39 cellular contexts compared by ENCODE assay signal in the genomic region with DNA sequence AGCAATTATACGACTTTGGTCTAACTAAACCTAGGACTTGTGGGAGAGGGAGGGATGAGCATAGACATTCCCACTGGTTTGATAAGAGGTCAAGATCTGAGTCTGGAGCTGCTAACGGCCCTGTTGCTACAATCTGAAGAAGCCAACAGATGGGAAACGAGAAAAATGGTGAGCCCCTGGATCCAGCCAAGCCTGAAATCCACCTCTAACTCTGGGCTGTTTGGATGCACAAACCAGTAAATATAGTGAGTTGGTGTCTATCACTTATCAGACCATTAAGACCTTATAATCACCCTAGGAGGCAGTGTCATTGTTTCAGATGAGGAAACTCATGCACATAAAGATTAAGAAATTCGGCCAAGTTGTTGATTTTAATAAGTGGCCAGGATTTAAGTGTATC.
"Had no signal": no experiment of that assay in that cellular context is flagged by ENCODE, and none has a peak within 500 bp of the region (broad histone marks: within the 10 kb centered on the region; RNA-seq: fewer than 3 reads in every experiment).

No MANE protein-coding gene starts in this region.

- H3K9me3 Mint-ChIP-seq: activated naive CD4-positive, alpha-beta T cell treated with anti-CD3 and anti-CD28 coated beads for 36 hours; activated naive CD4-positive, alpha-beta T cell treated with anti-CD3 and anti-CD28 coated beads, Interleukin-2, amount 10 ng/mL, durations not matched to agents 7 days and 5 days; activated naive CD4-positive, alpha-beta T cell treated with anti-CD3 and anti-CD28 coated beads, Interleukin-2, amount 50 U/mL, for 24 hours; activated naive CD8-positive, alpha-beta T cell treated with anti-CD3 and anti-CD28 coated beads for 36 hours; activated naive CD8-positive, alpha-beta T cell treated with anti-CD3 and anti-CD28 coated beads, Interleukin-2, amount 10 ng/mL, durations not matched to agents 7 days and 5 days; activated T-cell treated with anti-CD3 and anti-CD28 coated beads, Interleukin-2, amount 50 U/mL, for 4 hours; activated T-helper 1 cell treated with anti-CD3 and anti-CD28 coated beads, Interleukin-12 subunit alpha, Interleukin-12 subunit beta, Interleukin-2, Interleukin-4 antibody, amounts not matched to agents 30 ng/mL and 10 ng/mL and 1 ng/mL, durations not matched to agents 14 hours and 24 hours and 36 hours; activated T-helper 2 cell treated with anti-CD3 and anti-CD28 coated beads, Interferon-gamma antibody, Interleukin-2, Interleukin-4, amounts not matched to agents 10 μg/mL and 5 μg/mL and 100 μg/mL, durations not matched to agents 14 hours and 24 hours and 36 hours had no signal

- H3K4me3 ChIP-seq: adrenal gland, ascending aorta, body of pancreas, breast epithelium, cardiac muscle cell had no signal

- H3K4me3 Mint-ChIP-seq: activated naive CD4-positive, alpha-beta T cell treated with anti-CD3 and anti-CD28 coated beads for 36 hours; activated naive CD4-positive, alpha-beta T cell treated with anti-CD3 and anti-CD28 coated beads, Interleukin-2, amount 10 ng/mL, durations not matched to agents 7 days and 5 days; activated naive CD4-positive, alpha-beta T cell treated with anti-CD3 and anti-CD28 coated beads, Interleukin-2, amount 50 U/mL, for 24 hours; activated naive CD8-positive, alpha-beta T cell; activated naive CD8-positive, alpha-beta T cell treated with anti-CD3 and anti-CD28 coated beads for 36 hours; activated naive CD8-positive, alpha-beta T cell treated with anti-CD3 and anti-CD28 coated beads, Interleukin-2, amount 10 ng/mL, durations not matched to agents 7 days and 5 days; activated naive CD8-positive, alpha-beta T cell treated with anti-CD3 and anti-CD28 coated beads, Interleukin-2, amount 50 U/mL, for 24 hours; activated T-cell treated with anti-CD3 and anti-CD28 coated beads, Interleukin-2, amount 50 U/mL, for 24 hours; activated T-cell treated with anti-CD3 and anti-CD28 coated beads, Interleukin-2, amount 50 U/mL, for 4 hours; activated T-cell treated with anti-CD3 and anti-CD28 coated beads, Interleukin-2, amount 50 U/mL, for 72 hours; activated T-helper 1 cell treated with anti-CD3 and anti-CD28 coated beads, Interleukin-12 subunit alpha, Interleukin-12 subunit beta, Interleukin-2, Interleukin-4 antibody, amounts not matched to agents 30 ng/mL and 10 ng/mL and 1 ng/mL, durations not matched to agents 14 hours and 24 hours and 36 hours; activated T-helper 17 cell treated with anti-CD3 and anti-CD28 coated beads, Interleukin-2, amount 50 U/mL, for 72 hours; brain; central memory CD8-positive, alpha-beta T cell had no signal

- FAIRE-seq: astrocyte, bronchial epithelial cell had no signal

- H3K4me1 ChIP-seq: ascending aorta, breast epithelium had no signal

- H3K27me3 Mint-ChIP-seq: activated naive CD4-positive, alpha-beta T cell treated with anti-CD3 and anti-CD28 coated beads, Interleukin-2, amount 10 ng/mL, durations not matched to agents 7 days and 5 days; activated naive CD4-positive, alpha-beta T cell treated with anti-CD3 and anti-CD28 coated beads, Interleukin-2, amount 50 U/mL, for 24 hours; activated naive CD8-positive, alpha-beta T cell; activated naive CD8-positive, alpha-beta T cell treated with anti-CD3 and anti-CD28 coated beads for 36 hours; activated naive CD8-positive, alpha-beta T cell treated with anti-CD3 and anti-CD28 coated beads, Interleukin-2, amount 10 ng/mL, durations not matched to agents 7 days and 5 days; activated naive CD8-positive, alpha-beta T cell treated with anti-CD3 and anti-CD28 coated beads, Interleukin-2, amount 50 U/mL, for 24 hours; activated T-cell treated with anti-CD3 and anti-CD28 coated beads, Interleukin-2, amount 50 U/mL, for 24 hours; activated T-helper 17 cell treated with anti-CD3 and anti-CD28 coated beads, Interleukin-2, amount 50 U/mL, for 72 hours; brain; central memory CD8-positive, alpha-beta T cell had no signal

- H3K9me3 ChIP-seq: adrenal gland, ascending aorta, body of pancreas, breast epithelium had no signal

- H3K36me3 Mint-ChIP-seq: activated naive CD4-positive, alpha-beta T cell treated with anti-CD3 and anti-CD28 coated beads, Interleukin-2, amount 10 ng/mL, durations not matched to agents 7 days and 5 days; activated naive CD8-positive, alpha-beta T cell treated with anti-CD3 and anti-CD28 coated beads, Interleukin-2, amount 10 ng/mL, durations not matched to agents 7 days and 5 days had no signal

- ATAC-seq: activated naive CD4-positive, alpha-beta T cell treated with anti-CD3 and anti-CD28 coated beads, Interleukin-2, amount 50 U/mL, for 72 hours; activated naive CD8-positive, alpha-beta T cell treated with anti-CD3 and anti-CD28 coated beads, Interleukin-2, amount 50 U/mL, for 24 hours; activated T-cell treated with anti-CD3 and anti-CD28 coated beads, Interleukin-2, amount 50 U/mL, for 4 hours; activated T-cell treated with anti-CD3 and anti-CD28 coated beads, Interleukin-2, amount 50 U/mL, for 72 hours; activated T-helper 17 cell treated with anti-CD3 and anti-CD28 coated beads, Interleukin-2, amount 50 U/mL, for 72 hours; body of pancreas had no signal

- DNase-seq: activated effector memory CD4-positive, alpha-beta T cell treated with anti-CD3 and anti-CD28 coated beads, Interleukin-2, amount 50 U/mL, for 16 hours; activated effector memory CD4-positive, alpha-beta T cell treated with Interleukin-2 at 50 U/mL for 16 hours; activated gamma-delta T cell; activated gamma-delta T cell treated with Interleukin-2 at 50 U/mL for 16 hours; activated naive CD4-positive, alpha-beta T cell; activated naive CD4-positive, alpha-beta T cell treated with anti-CD3 and anti-CD28 coated beads for 36 hours; activated naive CD4-positive, alpha-beta T cell treated with anti-CD3 and anti-CD28 coated beads, Interleukin-2, amount 10 ng/mL, durations not matched to agents 7 days and 5 days; activated naive CD4-positive, alpha-beta T cell treated with anti-CD3 and anti-CD28 coated beads, Interleukin-2, amount 50 U/mL, for 16 hours; activated naive CD4-positive, alpha-beta T cell treated with Interleukin-2 at 50 U/mL for 16 hours; activated naive CD8-positive, alpha-beta T cell treated with anti-CD3 and anti-CD28 coated beads for 36 hours; activated naive CD8-positive, alpha-beta T cell treated with anti-CD3 and anti-CD28 coated beads, Interleukin-2, amount 10 ng/mL, durations not matched to agents 7 days and 5 days; activated naive CD8-positive, alpha-beta T cell treated with anti-CD3 and anti-CD28 coated beads, Interleukin-2, amount 50 U/mL, for 24 hours; activated T-cell treated with anti-CD3 and anti-CD28 coated beads, Interleukin-2, amount 50 U/mL, for 24 hours; activated T-cell treated with anti-CD3 and anti-CD28 coated beads, Interleukin-2, amount 50 U/mL, for 4 hours; activated T-cell treated with anti-CD3 and anti-CD28 coated beads, Interleukin-2, amount 50 U/mL, for 48 hours; activated T-cell treated with anti-CD3 and anti-CD28 coated beads, Interleukin-2, amount 50 U/mL, for 72 hours; adrenal gland; amniotic stem cell; amygdala; anterior cingulate cortex; aorta; body of pancreas; brain microvascular endothelial cell; caudate nucleus; central memory CD4-positive, alpha-beta T cell; cerebellar nuclear complex had no signal

- H3K27ac ChIP-seq: adrenal gland, ascending aorta, body of pancreas, brain microvascular endothelial cell, breast epithelium, cardiac muscle cell had no signal

- H3K27ac Mint-ChIP-seq: activated naive CD4-positive, alpha-beta T cell treated with anti-CD3 and anti-CD28 coated beads for 36 hours; activated naive CD4-positive, alpha-beta T cell treated with anti-CD3 and anti-CD28 coated beads, Interleukin-2, amount 10 ng/mL, durations not matched to agents 7 days and 5 days; activated naive CD4-positive, alpha-beta T cell treated with anti-CD3 and anti-CD28 coated beads, Interleukin-2, amount 50 U/mL, for 24 hours; activated naive CD8-positive, alpha-beta T cell; activated naive CD8-positive, alpha-beta T cell treated with anti-CD3 and anti-CD28 coated beads for 36 hours; activated naive CD8-positive, alpha-beta T cell treated with anti-CD3 and anti-CD28 coated beads, Interleukin-2, amount 10 ng/mL, durations not matched to agents 7 days and 5 days; activated naive CD8-positive, alpha-beta T cell treated with anti-CD3 and anti-CD28 coated beads, Interleukin-2, amount 50 U/mL, for 24 hours; activated T-cell treated with anti-CD3 and anti-CD28 coated beads, Interleukin-2, amount 50 U/mL, for 24 hours; activated T-cell treated with anti-CD3 and anti-CD28 coated beads, Interleukin-2, amount 50 U/mL, for 72 hours; activated T-helper 17 cell treated with anti-CD3 and anti-CD28 coated beads, Interleukin-2, amount 50 U/mL, for 72 hours; activated T-helper 2 cell treated with anti-CD3 and anti-CD28 coated beads, Interferon-gamma antibody, Interleukin-2, Interleukin-4, amounts not matched to agents 10 μg/mL and 5 μg/mL and 100 μg/mL, durations not matched to agents 14 hours and 24 hours and 36 hours; brain had no signal

- H3K4me1 Mint-ChIP-seq: activated naive CD4-positive, alpha-beta T cell treated with anti-CD3 and anti-CD28 coated beads, Interleukin-2, amount 10 ng/mL, durations not matched to agents 7 days and 5 days; activated naive CD8-positive, alpha-beta T cell treated with anti-CD3 and anti-CD28 coated beads, Interleukin-2, amount 10 ng/mL, durations not matched to agents 7 days and 5 days; activated naive CD8-positive, alpha-beta T cell treated with anti-CD3 and anti-CD28 coated beads, Interleukin-2, amount 50 U/mL, for 24 hours; activated T-helper 17 cell treated with anti-CD3 and anti-CD28 coated beads, Interleukin-2, amount 50 U/mL, for 72 hours; brain; central memory CD8-positive, alpha-beta T cell had no signal

- H3K27me3 ChIP-seq: adrenal gland, ascending aorta, body of pancreas, brain microvascular endothelial cell, breast epithelium, cardiac muscle cell had no signal

- H3K36me3 ChIP-seq: adrenal gland, brain microvascular endothelial cell, breast epithelium, cardiac muscle cell had no signal
